16 cellular contexts compared by ENCODE assay signal in the genomic region with DNA sequence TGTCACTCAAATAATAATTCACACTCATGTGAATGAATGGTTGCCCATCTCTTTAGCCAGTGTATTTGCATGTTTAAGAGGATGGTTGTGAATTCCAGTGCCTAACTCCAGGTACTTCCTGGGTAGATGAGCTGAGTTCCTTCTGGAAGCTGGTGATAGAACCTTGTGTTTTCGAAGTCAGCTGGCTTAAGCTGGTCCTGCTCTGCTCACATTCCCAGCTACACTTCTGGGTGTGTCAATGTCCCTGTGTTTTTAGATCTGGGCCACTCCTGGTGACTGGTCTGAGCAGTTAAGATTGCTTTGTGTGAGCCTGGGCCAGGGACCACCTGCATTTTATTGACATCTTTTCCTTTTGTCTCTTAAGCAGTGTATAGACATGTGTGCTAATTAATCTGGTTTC. TPM values are rescaled to one million over a fixed set of nuclear protein-coding genes. Genes with fewer than 3 reads are reported as not detected.
A peak's percentile ranks its signal among the peaks of the same experiment; 100 is the strongest.
DNase-seq lines count a peak whose midpoint lies in the region; ATAC-seq and TF ChIP-seq lines count a peak whose summit lies in the region.
"Had no signal": no experiment of that assay in that cellular context is flagged by ENCODE, and none has a peak within 500 bp of the region (broad histone marks: within the 10 kb centered on the region; RNA-seq: fewer than 3 reads in every experiment).

No MANE protein-coding gene starts in this region.

- H3K4me3 ChIP-seq in HUES48 (ENCODE audit: low read depth, low read length): 0 out of 2 replicates have a peak overlapping the region, but pooled peaks have one; percentile 4
- H3K4me3 ChIP-seq in breast epithelium: no peak overlapping the region
- H3K4me3 ChIP-seq in mucosa of descending colon: no peak overlapping the region
- no peak overlapping the region for H3K4me3 ChIP-seq in stomach
- H3K4me3 ChIP-seq: BLaER1, dorsolateral prefrontal cortex, right lobe of liver, uterus had no signal

- DNase-seq in breast epithelium (ENCODE audit: low spot score in 2 of 2): no peak
- DNase-seq in mucosa of descending colon: peak in 2 of 3 donors; percentile 33 to 66
- peak; percentile 34 for DNase-seq in stomach
- no peak for DNase-seq in NCI-H2196 treated with DMSO at 0.1 percent for 48 hours (lab: John Stamatoyannopoulos, UW; ENCODE audit: unreplicated experiment)
- DNase-seq in SHP77 (lab: John Stamatoyannopoulos, UW): no peak
- DNase-seq: activated CD8-positive, alpha-beta memory T cell treated with anti-CD3 and anti-CD28 coated beads, Interleukin-2, amount 10 ng/mL, durations not matched to agents 7 days and 5 days; DMS79; dorsolateral prefrontal cortex; left ventricle myocardium superior; NCI-H510A treated with DMSO at 0.1 percent for 48 hours; right lobe of liver; uterus had no signal

- TF ChIP-seq CTCF in breast epithelium (IDR thresholded peaks at IDR 0.05) (no peak), mucosa of descending colon (IDR thresholded peaks at IDR 0.05) (no peak), stomach (IDR thresholded peaks at IDR 0.05) (no peak)

- intact Hi-C loops in breast epithelium (cut with DNase I; ENCODE audit: low total_unique reads): no loop called here
- intact Hi-C loops in mucosa of descending colon (cut with DNase I, micrococcal nuclease): loop anchor here in 1 of 2 donors (10.0 kb wide), 1 partner anchor 200 kb away; no protein-coding TSS in a partner anchor
- intact Hi-C loops in stomach (cut with DNase I; ENCODE audit: low total_unique reads): no loop called here

- H3K9ac ChIP-seq in HUES48 (ENCODE audit: low read depth, low read length): no peak overlapping the region
- H3K9ac ChIP-seq: BLaER1 had no signal

- TF ChIP-seq EP300 in stomach (IDR thresholded peaks at IDR 0.05): no peak

- 27 to 57% (median 33%) methylated on average over 1 of the region's 1 CpG for WGBS in stomach, 5 donors

- H3K27ac ChIP-seq in HUES48 (ENCODE audit: low read depth, low read length): peak overlapping the region; percentile 30
- peak overlapping the region; percentile 16 to 55 for H3K27ac ChIP-seq in breast epithelium
- peak overlapping the region in 4 of 5 donors; percentile 4 to 54 (median 32) for H3K27ac ChIP-seq in stomach
- H3K27ac ChIP-seq: BLaER1, dorsolateral prefrontal cortex, right lobe of liver, uterus had no signal

- H3K4me1 ChIP-seq in HUES48 (ENCODE audit: control insufficient read depth, insufficient read depth, low read length) (peaks cover 91% of the 10 kb centered on the region), breast epithelium (peaks cover 0 to 14% of the 10 kb centered on the region in 2 donors), mucosa of descending colon (ENCODE audit: low read depth) (peaks cover 37% of the 10 kb centered on the region), stomach (peaks cover 39 to 97% (median 76%) of the 10 kb centered on the region in 4 donors)

- H3K36me3 ChIP-seq in HUES48 (ENCODE audit: control insufficient read depth, insufficient read depth, low read length) (no peaks in the 10 kb centered on the region), breast epithelium (no peaks in the 10 kb centered on the region), mucosa of descending colon (ENCODE audit: low read depth) (no peaks in the 10 kb centered on the region), stomach (no peaks in the 10 kb centered on the region)
- H3K36me3 ChIP-seq: BLaER1, right lobe of liver, uterus had no signal

- ATAC-seq in mucosa of descending colon: peak; percentile 79
- ATAC-seq in GM19351 (IDR thresholded peaks at IDR 0.05; ENCODE audit: unreplicated experiment): no peak
- ATAC-seq: activated CD8-positive, alpha-beta memory T cell treated with anti-CD3 and anti-CD28 coated beads, Interleukin-2, amount 10 ng/mL, durations not matched to agents 7 days and 5 days; left ventricle myocardium superior; stimulated activated memory B cell treated with anti-CD40 and anti-IgM and Interleukin-4, amounts not matched to agents 10 μg/mL and 1 μg/mL and 100 μg/mL, for 72 hours had no signal

- H3K9me3 ChIP-seq in HUES48 (ENCODE audit: control insufficient read depth, insufficient read depth, low read length): no peaks in the 10 kb centered on the region
- H3K9me3 ChIP-seq in breast epithelium: no peaks in the 10 kb centered on the region
- no peaks in the 10 kb centered on the region for H3K9me3 ChIP-seq in mucosa of descending colon
- H3K9me3 ChIP-seq in stomach: no peaks in the 10 kb centered on the region
- H3K9me3 ChIP-seq: right lobe of liver, uterus had no signal

- TF ChIP-seq POLR2A in breast epithelium (IDR thresholded peaks at IDR 0.05): no peak
- no peak for TF ChIP-seq POLR2A in stomach (IDR thresholded peaks at IDR 0.05)

- H3K27me3 ChIP-seq in HUES48 (ENCODE audit: control insufficient read depth, insufficient read depth, low read length) (peaks cover 45% of the 10 kb centered on the region), breast epithelium (no peaks in the 10 kb centered on the region), stomach (no peaks in the 10 kb centered on the region)
- H3K27me3 ChIP-seq: dorsolateral prefrontal cortex, right lobe of liver, uterus had no signal

RNA-seq across cellular contexts. Expression of gene TEAD1, which starts 10.6 kb away (rescaled TPM):
- total RNA-seq in breast epithelium (100 to 1,000 TPM in 1 of 3 donors, 10 to 100 TPM in 2; 67.8 to 110 (median 80.1) TPM), mucosa of descending colon (100 to 1,000 TPM in 1 of 3 donors, 10 to 100 TPM in 2; 33.2 to 196 (median 41.1) TPM), stomach (100 to 1,000 TPM in 1 of 5 donors, 10 to 100 TPM in 4; 52.5 to 133 (median 85.0) TPM)
- 10 to 100 TPM in 1 of 3 donors, 1 to 10 TPM in 2; 4.9 to 13.1 (median 8.4) TPM for polyA plus RNA-seq in stomach

Comparison
In these comparisons a context has a peak if more than half of its experiments do, and no peak if none do; other contexts are left out.
1. DNase-seq: peak in mucosa of descending colon (2 of 3) and stomach (single experiment); none in breast epithelium (0 of 2), NCI-H2196 treated with DMSO at 0.1 percent for 48 hours (single experiment) and SHP77 (0 of 2).
2. Peak in every context shown above with its lines, with median percentiles within 50 percentile points of each other: H3K27ac ChIP-seq.